23 cellular contexts compared by ENCODE assay signal in the genomic region with DNA sequence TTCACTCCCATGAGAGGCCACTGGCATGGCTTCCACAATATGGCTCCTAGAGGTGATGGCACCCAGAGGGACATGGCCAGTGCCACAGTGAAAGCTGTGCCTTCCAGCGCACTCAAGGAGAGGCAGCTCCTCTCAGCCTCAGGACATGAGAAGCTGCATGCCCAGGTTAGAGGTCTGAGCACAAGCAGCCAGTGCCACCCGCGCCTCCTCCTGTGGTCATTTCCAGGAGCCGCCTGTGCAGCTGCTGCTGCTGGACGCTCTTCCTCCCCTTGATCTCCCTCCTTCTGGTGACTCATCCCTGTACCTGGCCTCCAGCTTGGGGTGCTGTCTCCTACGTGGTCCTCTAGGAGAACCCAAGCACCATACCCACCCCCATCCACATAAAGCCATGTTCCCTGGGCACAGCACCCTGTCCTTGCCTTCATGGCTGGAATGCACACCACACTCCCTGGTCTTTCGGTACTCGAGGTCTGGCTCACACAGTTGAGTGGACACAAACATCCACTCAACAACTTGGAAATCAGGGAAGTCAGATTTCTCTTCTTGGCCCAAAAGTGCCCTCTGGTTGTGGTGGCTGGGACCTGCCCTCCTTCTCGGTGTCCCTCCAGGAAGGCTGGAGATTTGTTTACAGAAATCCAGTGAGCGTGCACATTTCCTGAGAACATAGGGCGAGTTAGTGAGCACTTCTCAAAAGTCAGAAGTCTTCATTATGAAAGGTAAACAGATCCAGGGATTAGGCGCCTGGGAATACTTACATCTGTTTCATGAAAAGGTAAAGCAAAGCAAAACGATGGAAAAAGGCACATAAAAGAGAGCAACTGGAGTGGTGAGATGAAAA.
A peak's percentile ranks its signal among the peaks of the same experiment; 100 is the strongest.
DNase-seq lines count a peak whose midpoint lies in the region; ATAC-seq and TF ChIP-seq lines count a peak whose summit lies in the region.
"Had no signal": no experiment of that assay in that cellular context is flagged by ENCODE, and none has a peak within 500 bp of the region (broad histone marks: within the 10 kb centered on the region; RNA-seq: fewer than 3 reads in every experiment).

No MANE protein-coding gene starts in this region.

- H3K27ac ChIP-seq in stomach, result no peak overlapping the region

- peaks cover 0 to 18% (median 2%) of the 10 kb centered on the region in 4 donors for H3K36me3 ChIP-seq in stomach

- H3K4me1 ChIP-seq in stomach, result peaks cover 0 to 6% (median 0%) of the 10 kb centered on the region in 4 donors

- TF ChIP-seq POLR2A in stomach (IDR thresholded peaks at IDR 0.05), result no peak

- no peak overlapping the region for H3K27ac Mint-ChIP-seq in activated CD8-positive, alpha-beta memory T cell treated with anti-CD3 and anti-CD28 coated beads, Interleukin-2, amount 10 ng/mL, durations not matched to agents 7 days and 5 days
- H3K27ac Mint-ChIP-seq in chondrocyte (ENCODE audit: unreplicated experiment), result no peak overlapping the region
- H3K27ac Mint-ChIP-seq: activated naive CD4-positive, alpha-beta T cell treated with anti-CD3 and anti-CD28 coated beads, Interleukin-2, amount 10 ng/mL, durations not matched to agents 7 days and 5 days; dendritic cell treated with granulocyte-macrophage colony-stimulating factor and Interleukin-4, amounts not matched to agents 40 ng/mL and 50 ng/mL, for 4 days; T-helper 2 cell treated with Interferon-gamma antibody and Interleukin-4, amounts not matched to agents 5 μg/mL and 100 μg/mL, for 36 hours; type B pancreatic cell had no signal

- no peaks in the 10 kb centered on the region for H3K27me3 ChIP-seq in stomach

- 90 to 93% (median 92%) methylated on average over 13 of the region's 13 CpGs for whole genome bisulfite sequencing in stomach, 5 donors

- ATAC-seq in activated CD8-positive, alpha-beta memory T cell treated with anti-CD3 and anti-CD28 coated beads, Interleukin-2, amount 10 ng/mL, durations not matched to agents 7 days and 5 days, result no peak
- ATAC-seq in HG02970 (IDR thresholded peaks at IDR 0.05; ENCODE audit: low FRiP score, unreplicated experiment), result no peak

- H3K9me3 ChIP-seq in stomach, result peaks cover 0 to 5% (median 2%) of the 10 kb centered on the region in 4 donors

- intact Hi-C loops in stomach (cut with DNase I; ENCODE audit: low total_unique reads), result no loop called here

- H3K9me3 Mint-ChIP-seq in activated CD8-positive, alpha-beta memory T cell treated with anti-CD3 and anti-CD28 coated beads, Interleukin-2, amount 10 ng/mL, durations not matched to agents 7 days and 5 days (ENCODE audit: low read depth), result peaks cover 3% of the 10 kb centered on the region
- no peaks in the 10 kb centered on the region for H3K9me3 Mint-ChIP-seq in chondrocyte (ENCODE audit: low read depth)
- H3K9me3 Mint-ChIP-seq: activated naive CD4-positive, alpha-beta T cell treated with anti-CD3 and anti-CD28 coated beads, Interleukin-2, amount 10 ng/mL, durations not matched to agents 7 days and 5 days; T-helper 2 cell treated with Interferon-gamma antibody and Interleukin-4, amounts not matched to agents 5 μg/mL and 100 μg/mL, for 36 hours; type B pancreatic cell had no signal

- no peak for TF ChIP-seq CTCF in chondrocyte (IDR thresholded peaks at IDR 0.05)
- TF ChIP-seq CTCF in stomach (IDR thresholded peaks at IDR 0.05), result no peak

- no peak overlapping the region for H3K4me3 ChIP-seq in stomach

- H3K27me3 Mint-ChIP-seq in activated CD8-positive, alpha-beta memory T cell treated with anti-CD3 and anti-CD28 coated beads, Interleukin-2, amount 10 ng/mL, durations not matched to agents 7 days and 5 days, result no peaks in the 10 kb centered on the region
- H3K27me3 Mint-ChIP-seq in chondrocyte (ENCODE audit: low read depth), result no peaks in the 10 kb centered on the region
- H3K27me3 Mint-ChIP-seq: activated naive CD4-positive, alpha-beta T cell treated with anti-CD3 and anti-CD28 coated beads, Interleukin-2, amount 10 ng/mL, durations not matched to agents 7 days and 5 days; dendritic cell treated with granulocyte-macrophage colony-stimulating factor and Interleukin-4, amounts not matched to agents 40 ng/mL and 50 ng/mL, for 4 days; type B pancreatic cell had no signal

- peaks cover 14% of the 10 kb centered on the region for H3K36me3 Mint-ChIP-seq in activated CD8-positive, alpha-beta memory T cell treated with anti-CD3 and anti-CD28 coated beads, Interleukin-2, amount 10 ng/mL, durations not matched to agents 7 days and 5 days
- no peaks in the 10 kb centered on the region for H3K36me3 Mint-ChIP-seq in chondrocyte (ENCODE audit: low read depth)
- H3K36me3 Mint-ChIP-seq: type B pancreatic cell had no signal

- no peak for TF ChIP-seq EP300 in stomach (IDR thresholded peaks at IDR 0.05)

- no peak overlapping the region for H3K4me3 Mint-ChIP-seq in activated CD8-positive, alpha-beta memory T cell treated with anti-CD3 and anti-CD28 coated beads, Interleukin-2, amount 10 ng/mL, durations not matched to agents 7 days and 5 days
- H3K4me3 Mint-ChIP-seq in chondrocyte (ENCODE audit: unreplicated experiment), result no peak overlapping the region
- H3K4me3 Mint-ChIP-seq: activated naive CD4-positive, alpha-beta T cell treated with anti-CD3 and anti-CD28 coated beads, Interleukin-2, amount 10 ng/mL, durations not matched to agents 7 days and 5 days; dendritic cell treated with granulocyte-macrophage colony-stimulating factor and Interleukin-4, amounts not matched to agents 40 ng/mL and 50 ng/mL, for 4 days; T-helper 2 cell treated with Interferon-gamma antibody and Interleukin-4, amounts not matched to agents 5 μg/mL and 100 μg/mL, for 36 hours; type B pancreatic cell had no signal

- CTCF ChIA-PET in activated CD8-positive, alpha-beta memory T cell treated with anti-CD3 and anti-CD28 coated beads, Interleukin-2, amount 10 ng/mL, durations not matched to agents 7 days and 5 days (lab: Charles Lee), result no interaction called here

- DNase-seq in activated CD8-positive, alpha-beta memory T cell treated with anti-CD3 and anti-CD28 coated beads, Interleukin-2, amount 50 U/mL, for 4 hours, result peak; percentile 1
- no peak for DNase-seq in activated CD8-positive, alpha-beta memory T cell treated with anti-CD3 and anti-CD28 coated beads, Interleukin-2, amount 10 ng/mL, durations not matched to agents 7 days and 5 days
- peak; percentile 48 for DNase-seq in chondrocyte (ENCODE audit: low spot score)
- peak; percentile 49 for DNase-seq in mesenteric fat pad (ENCODE audit: low spot score)
- DNase-seq in stomach, result peak; percentile 16
- no peak for DNase-seq in NCI-H1694 (lab: John Stamatoyannopoulos, UW)
- no peak for DNase-seq in HuH-7 (ENCODE audit: low spot score)
- DNase-seq: 8988T; activated CD4-positive, alpha-beta T cell treated with anti-CD3 and anti-CD28 coated beads for 4 hours; activated naive CD4-positive, alpha-beta T cell treated with anti-CD3 and anti-CD28 coated beads, Interleukin-2, amount 10 ng/mL, durations not matched to agents 7 days and 5 days; caudate nucleus; GDM1; Karpas-422; NCI-H2171 treated with DMSO at 0.1 percent for 48 hours; NCI-H526; nucleus accumbens; stimulated activated CD4-positive, alpha-beta T cell treated with anti-CD3 and anti-CD28 coated beads, Interleukin-12 subunit alpha, Interleukin-12 subunit beta, amount 100 ng/mL, for 4 hours; stimulated activated CD4-positive, alpha-beta T cell treated with anti-CD3 and anti-CD28 coated beads, Interleukin-4, amount 100 ng/mL, for 4 hours; stimulated activated naive CD4-positive, alpha-beta T cell treated with Interleukin-2 at 50 U/mL for 16 hours had no signal

- H3K4me1 Mint-ChIP-seq in activated CD8-positive, alpha-beta memory T cell treated with anti-CD3 and anti-CD28 coated beads, Interleukin-2, amount 10 ng/mL, durations not matched to agents 7 days and 5 days, result peaks cover 6% of the 10 kb centered on the region
- no peaks in the 10 kb centered on the region for H3K4me1 Mint-ChIP-seq in chondrocyte (ENCODE audit: low read depth)
- H3K4me1 Mint-ChIP-seq: activated naive CD4-positive, alpha-beta T cell treated with anti-CD3 and anti-CD28 coated beads, Interleukin-2, amount 10 ng/mL, durations not matched to agents 7 days and 5 days had no signal

Comparison
In these comparisons a context has a peak if more than half of its experiments do, and no peak if none do; other contexts are left out.
1. DNase-seq: peak in activated CD8-positive, alpha-beta memory T cell treated with anti-CD3 and anti-CD28 coated beads, Interleukin-2, amount 50 U/mL, for 4 hours (single experiment), chondrocyte (single experiment), mesenteric fat pad (single experiment) and stomach (single experiment); none in activated CD8-positive, alpha-beta memory T cell treated with anti-CD3 and anti-CD28 coated beads, Interleukin-2, amount 10 ng/mL, durations not matched to agents 7 days and 5 days (single experiment), NCI-H1694 (single experiment) and HuH-7 (single experiment).